In genomic region chr13:45391926-45392325, GRCh38 we compare ENCODE assay signal across 25 cellular contexts.
"Had no signal": no experiment of that assay in that cellular context is flagged by ENCODE, and none has a peak within 500 bp of the region (broad histone marks: within the 10 kb centered on the region; RNA-seq: fewer than 3 reads in every experiment).

No MANE protein-coding gene starts in this region.

- H3K36me3 ChIP-seq: transverse colon, uterus had no signal

- H3K27me3 ChIP-seq: dorsolateral prefrontal cortex, left lung, neutrophil, sigmoid colon, suprapubic skin, transverse colon, upper lobe of right lung, uterus had no signal

- H3K9me3 Mint-ChIP-seq: central memory CD8-positive, alpha-beta T cell; naive thymus-derived CD8-positive, alpha-beta T cell; stimulated activated naive CD8-positive, alpha-beta T cell treated with anti-CD3 and anti-CD28 coated beads, Interleukin-15, amount 100 ng/mL, for 72 hours had no signal

- H3K9ac ChIP-seq: parathyroid adenoma had no signal

- H3K27ac ChIP-seq: dorsolateral prefrontal cortex, left lung, neutrophil, parathyroid adenoma, sigmoid colon, suprapubic skin, transverse colon, upper lobe of right lung, uterus had no signal

- ATAC-seq: left lung; mucosa of descending colon; naive thymus-derived CD8-positive, alpha-beta T cell; stimulated activated naive CD8-positive, alpha-beta T cell treated with anti-CD3 and anti-CD28 coated beads, Interleukin-15, amount 100 ng/mL, for 72 hours; upper lobe of right lung had no signal

- H3K4me3 Mint-ChIP-seq: central memory CD8-positive, alpha-beta T cell; mesothelial cell of epicardium; neural crest cell; stimulated activated naive CD8-positive, alpha-beta T cell treated with anti-CD3 and anti-CD28 coated beads, Interleukin-15, amount 100 ng/mL, for 72 hours had no signal

- H2AFZ ChIP-seq: parathyroid adenoma had no signal

- H3K4me3 ChIP-seq: dorsolateral prefrontal cortex, left lung, mucosa of descending colon, sigmoid colon, suprapubic skin, transverse colon, upper lobe of right lung, uterus had no signal

- H3K4me1 ChIP-seq: sigmoid colon, uterus had no signal

- H3K27ac Mint-ChIP-seq: mesothelial cell of epicardium; progenitor cell of endocrine pancreas; stimulated activated naive CD8-positive, alpha-beta T cell treated with anti-CD3 and anti-CD28 coated beads, Interleukin-15, amount 100 ng/mL, for 72 hours had no signal

- DNase-seq: cortex of kidney; effector CD4-positive, alpha-beta T cell; head of caudate nucleus; left lung; mesenchymal stem cell; mucosa of descending colon; naive thymus-derived CD8-positive, alpha-beta T cell; right cardiac atrium; sigmoid colon; small intestine; stimulated activated CD4-positive, alpha-beta T cell treated with anti-CD3 and anti-CD28 coated beads, Interleukin-15, amount 100 ng/mL, for 24 hours; stimulated activated CD4-positive, alpha-beta T cell treated with anti-CD3 and anti-CD28 coated beads, Interleukin-2, amount 100 ng/mL, for 48 hours; stimulated activated naive CD4-positive, alpha-beta T cell; stimulated activated naive CD8-positive, alpha-beta T cell treated with anti-CD3 and anti-CD28 coated beads, Interleukin-15, amount 100 ng/mL, for 72 hours; transverse colon; upper lobe of right lung; uterus had no signal

- H3K9me3 ChIP-seq: left lung, mucosa of descending colon, neutrophil, sigmoid colon, suprapubic skin, transverse colon, upper lobe of right lung, uterus had no signal

- H3K27me3 Mint-ChIP-seq: central memory CD8-positive, alpha-beta T cell; naive thymus-derived CD8-positive, alpha-beta T cell; progenitor cell of endocrine pancreas; stimulated activated naive CD8-positive, alpha-beta T cell treated with anti-CD3 and anti-CD28 coated beads, Interleukin-15, amount 100 ng/mL, for 72 hours had no signal

- H3K79me2 ChIP-seq: parathyroid adenoma had no signal
